23 cellular contexts compared by ENCODE assay signal in genomic region chr22:35708453-35708852, GRCh38. TPM values are rescaled to one million over a fixed set of nuclear protein-coding genes. Genes with fewer than 3 reads are reported as not detected.
A peak's percentile ranks its signal among the peaks of the same experiment; 100 is the strongest.
DNase-seq lines count a peak whose midpoint lies in the region; ATAC-seq, FAIRE-seq and TF ChIP-seq lines count a peak whose summit lies in the region.
"Had no signal": no experiment of that assay in that cellular context is flagged by ENCODE, and none has a peak within 500 bp of the region (broad histone marks: within the 10 kb centered on the region; RNA-seq: fewer than 3 reads in every experiment).

No MANE protein-coding gene starts in this region.

- no peak for FAIRE-seq in GM12892 (lab: Jason Lieb, UNC)
- FAIRE-seq: A549 had no signal

- no peak for TF ChIP-seq CTCF in left ventricle myocardium inferior (IDR thresholded peaks at IDR 0.05; ENCODE audit: borderline replicate concordance)
- TF ChIP-seq CTCF in choroid plexus epithelial cell (conservative IDR thresholded peaks at IDR 0.05; ENCODE audit: low read depth, low read length) = no peak

- DNase-seq in left ventricle myocardium inferior = no peak
- no peak for DNase-seq in left cardiac atrium
- peak; percentile 30 for DNase-seq in choroid plexus epithelial cell (ENCODE audit: low read depth)
- peak; percentile 37 for DNase-seq in left kidney (ENCODE audit: low read depth, low spot score)
- no peak for DNase-seq in cerebellum (ENCODE audit: low spot score)
- no peak for DNase-seq in NCI-H345 treated with DMSO at 0.1 percent for 48 hours (lab: John Stamatoyannopoulos, UW; ENCODE audit: unreplicated experiment)
- DNase-seq in GM12892 (ENCODE audit: insufficient read length) = no peak
- DNase-seq: Caco-2; CD4-positive, alpha-beta T cell; GDM1; GOT3; MM.1S; NCI-H1092; NCI-H146; NCI-H2081; NCI-H226; NCI-H526; PC-3 had no signal

- H3K36me3 ChIP-seq in left ventricle myocardium inferior = no peaks in the 10 kb centered on the region
- H3K36me3 ChIP-seq: SJSA1 had no signal

- no peak for TF ChIP-seq POLR2A in GM12892 (IDR thresholded peaks at IDR 0.05; ENCODE audit: low read depth, low read length)

- peak overlapping the region; percentile 43 for H3K27ac ChIP-seq in left ventricle myocardium inferior (replicated peaks)
- H3K27ac ChIP-seq: A549, SJSA1 had no signal

- no peaks in the 10 kb centered on the region for H3K4me1 ChIP-seq in left ventricle myocardium inferior
- H3K4me1 ChIP-seq: Caco-2 had no signal

- no peaks in the 10 kb centered on the region for H3K27me3 ChIP-seq in left ventricle myocardium inferior (ENCODE audit: low read depth)
- H3K27me3 ChIP-seq: SJSA1 had no signal

- no peak overlapping the region for H3K4me3 ChIP-seq in left ventricle myocardium inferior
- H3K4me3 ChIP-seq in choroid plexus epithelial cell (ENCODE audit: low read depth, low read length) = no peak overlapping the region
- H3K4me3 ChIP-seq: A549, SJSA1 had no signal

- intact Hi-C loops in left ventricle myocardium inferior (cut with micrococcal nuclease) = no loop called here
- intact Hi-C loops in left cardiac atrium (cut with DNase I) = no loop called here

- H3K9me3 ChIP-seq in left ventricle myocardium inferior (replicated peaks) = peaks cover 9% of the 10 kb centered on the region
- H3K9me3 ChIP-seq: A549, Caco-2 had no signal

- ATAC-seq in left cardiac atrium = no peak
- ATAC-seq: A549, HCT116, PC-3 had no signal

RNA-seq across cellular contexts. Expression of gene APOL5, which starts 9.2 kb away (rescaled TPM):
- total RNA-seq in left ventricle myocardium inferior (not detected), left cardiac atrium (not detected), cerebellum (not detected)
- not detected for polyA plus RNA-seq in GM12892 (2012; ENCODE audit: missing spikeins)
- total RNA-seq: Caco-2; CD4-positive, alpha-beta T cell; LHCN-M2; PC-3; SJSA1 had no signal
- polyA plus RNA-seq: A549, BJ had no signal

Comparison
In these comparisons a context has a peak if more than half of its experiments do, and no peak if none do; other contexts are left out.
1. DNase-seq: peak in choroid plexus epithelial cell (single experiment) and left kidney (single experiment); none in left ventricle myocardium inferior (single experiment), left cardiac atrium (single experiment), cerebellum (single experiment), NCI-H345 treated with DMSO at 0.1 percent for 48 hours (single experiment) and GM12892 (single experiment).